ENCODE assay signal across 10 cellular contexts in the genomic region with DNA sequence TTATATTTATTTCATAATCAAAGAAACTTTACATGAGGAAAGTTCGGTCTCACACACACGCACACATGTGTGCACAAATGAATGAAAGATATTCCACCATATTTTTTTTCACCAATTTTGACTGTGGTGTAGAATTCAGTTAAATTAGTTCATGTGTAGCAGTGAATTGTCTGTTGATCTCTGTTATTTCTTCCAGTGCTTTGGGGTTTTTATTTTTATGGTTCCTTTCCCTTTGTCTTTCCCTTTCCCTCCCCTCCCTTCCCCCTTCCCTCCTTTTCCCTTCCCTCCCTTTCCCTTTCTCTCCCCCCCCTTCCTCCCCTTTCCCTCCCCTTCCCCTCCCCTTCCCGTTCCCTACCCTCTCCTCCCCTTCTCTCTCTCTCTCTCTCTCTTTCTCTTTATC. TPM values are rescaled to one million over a fixed set of nuclear protein-coding genes. Genes with fewer than 3 reads are reported as not detected.
"Had no signal": no experiment of that assay in that cellular context is flagged by ENCODE, and none has a peak within 500 bp of the region (broad histone marks: within the 10 kb centered on the region; RNA-seq: fewer than 3 reads in every experiment).

No MANE protein-coding gene starts in this region.

- H3K9ac ChIP-seq: GM23248 had no signal

- H3K36me3 ChIP-seq: HAP-1 had no signal

- ATAC-seq: HCT116 had no signal

- H3K9me3 ChIP-seq: HAP-1 had no signal

- H3K4me3 ChIP-seq: GM23248, HAP-1 had no signal

- DNase-seq: GM23248, GOT3, H7, KG1 had no signal

- H3K4me1 ChIP-seq: HAP-1 had no signal

- H3K27ac ChIP-seq: GM23248 had no signal

- FAIRE-seq: HTR-8/SVneo had no signal

- H2AFZ ChIP-seq: GM23248 had no signal

RNA-seq across cellular contexts. Expression of a gene that starts 8.9 kb away (rescaled TPM):
- total RNA-seq: GM23248, HT-29 had no signal
- polyA plus RNA-seq: GM23248, IgD-negative memory B cell had no signal

RNA-seq across cellular contexts. Expression of a gene that starts 46.7 kb away (rescaled TPM):
- total RNA-seq: GM23248, H4, H7, HT-29 had no signal
- polyA plus RNA-seq: GM23248, IgD-negative memory B cell had no signal
